ENCODE assay signal across 15 cellular contexts in the genomic region with DNA sequence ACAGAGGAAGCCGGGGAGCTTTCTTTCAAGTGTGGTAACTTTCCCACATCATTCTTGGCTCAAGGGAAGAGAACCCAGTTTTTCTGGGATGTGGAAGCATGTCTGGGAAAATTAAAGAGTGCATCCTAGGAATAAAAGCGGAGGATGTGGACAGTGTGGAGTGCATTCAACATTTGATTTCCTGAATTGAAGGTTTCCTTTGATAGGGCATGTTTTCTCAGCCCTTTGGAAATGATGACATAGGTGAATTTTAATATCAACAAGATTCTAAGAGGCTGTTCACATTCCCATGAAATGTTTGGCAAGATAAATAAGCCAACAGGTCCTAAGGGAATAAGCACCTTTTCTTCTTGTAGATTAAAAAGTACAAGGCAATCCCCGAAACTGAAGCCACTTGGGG.
DNase-seq lines count a peak whose midpoint lies in the region; ATAC-seq and TF ChIP-seq lines count a peak whose summit lies in the region.
"Had no signal": no experiment of that assay in that cellular context is flagged by ENCODE, and none has a peak within 500 bp of the region (broad histone marks: within the 10 kb centered on the region; RNA-seq: fewer than 3 reads in every experiment).

No MANE protein-coding gene starts in this region.

- H3K36me3 Mint-ChIP-seq in stimulated activated effector memory CD8-positive, alpha-beta T cell treated with anti-CD3 and anti-CD28 coated beads, Interleukin-12 subunit alpha, Interleukin-12 subunit beta, amount 100 ng/mL, for 72 hours: no peaks in the 10 kb centered on the region

- H3K9me3 ChIP-seq in breast epithelium (no peaks in the 10 kb centered on the region), mammary epithelial cell (replicated peaks; ENCODE audit: insufficient read depth, low read length) (no peaks in the 10 kb centered on the region), PC-9 (ENCODE audit: insufficient read depth, low read depth) (no peaks in the 10 kb centered on the region), esophagus muscularis mucosa (no peaks in the 10 kb centered on the region), gastrocnemius medialis (no peaks in the 10 kb centered on the region)

- WGBS in mammary epithelial cell (ENCODE audit: low coverage, missing lambda C conversion rate): 67% methylated on average over 3 of the region's 3 CpGs
- 86% methylated on average over 3 of the region's 3 CpGs for WGBS in esophagus muscularis mucosa

- DNase-seq in breast epithelium (ENCODE audit: low spot score in 2 of 2) (no peak), mammary epithelial cell (no peak), PC-9 (no peak), esophagus muscularis mucosa (ENCODE audit: extremely low spot score) (peak; percentile 19), gastrocnemius medialis (no peak)
- no peak for DNase-seq in stimulated activated CD4-positive, alpha-beta T cell treated with anti-CD3 and anti-CD28 coated beads, Interleukin-2, amount 100 ng/mL, for 48 hours
- no peak for DNase-seq in stimulated activated effector memory CD8-positive, alpha-beta T cell treated with anti-CD3 and anti-CD28 coated beads, Interleukin-12 subunit alpha, Interleukin-12 subunit beta, amount 100 ng/mL, for 72 hours (ENCODE audit: low spot score in 2 of 2)
- DNase-seq: C1 segment of cervical spinal cord; Calu3; CD4-positive, alpha-beta T cell; DMS 273 treated with DMSO at 0.1 percent for 48 hours; EL; GM23248 had no signal

- no peaks in the 10 kb centered on the region for H3K27me3 ChIP-seq in breast epithelium
- H3K27me3 ChIP-seq in mammary epithelial cell (ENCODE audit: insufficient read depth, low read length): no peaks in the 10 kb centered on the region
- H3K27me3 ChIP-seq in PC-9 (ENCODE audit: insufficient read depth, low read depth): no peaks in the 10 kb centered on the region
- no peaks in the 10 kb centered on the region for H3K27me3 ChIP-seq in esophagus muscularis mucosa
- no peaks in the 10 kb centered on the region for H3K27me3 ChIP-seq in gastrocnemius medialis

- H3K4me1 Mint-ChIP-seq in stimulated activated effector memory CD8-positive, alpha-beta T cell treated with anti-CD3 and anti-CD28 coated beads, Interleukin-12 subunit alpha, Interleukin-12 subunit beta, amount 100 ng/mL, for 72 hours: no peaks in the 10 kb centered on the region
- H3K4me1 Mint-ChIP-seq: B cell had no signal

- POLR2A ChIA-PET in PC-9 (lab: Charles Lee; ENCODE audit: unreplicated experiment): interaction anchor here (0.6 kb wide), 1 partner anchor 370 kb away, joined by 3 read pairs; no protein-coding TSS in a partner anchor

- no peak overlapping the region for H2AFZ ChIP-seq in mammary epithelial cell (ENCODE audit: low read depth, low read length)
- H2AFZ ChIP-seq in PC-9: no peak overlapping the region
- H2AFZ ChIP-seq: GM23248 had no signal

- H3K79me2 ChIP-seq in mammary epithelial cell (ENCODE audit: insufficient read depth, low read length) (no peaks in the 10 kb centered on the region), PC-9 (ENCODE audit: low read depth) (no peaks in the 10 kb centered on the region)

- no peak overlapping the region for H3K4me3 Mint-ChIP-seq in stimulated activated effector memory CD8-positive, alpha-beta T cell treated with anti-CD3 and anti-CD28 coated beads, Interleukin-12 subunit alpha, Interleukin-12 subunit beta, amount 100 ng/mL, for 72 hours
- H3K4me3 Mint-ChIP-seq: B cell; CD4-positive, alpha-beta T cell had no signal

- no peak for TF ChIP-seq EP300 in esophagus muscularis mucosa (IDR thresholded peaks at IDR 0.05)

- H4K20me1 ChIP-seq in mammary epithelial cell (ENCODE audit: insufficient read depth, low read length) (no peaks in the 10 kb centered on the region), PC-9 (ENCODE audit: insufficient read depth) (no peaks in the 10 kb centered on the region)

- CTCF ChIA-PET in mammary epithelial cell (lab: Charles Lee; ENCODE audit: low non-redundant PET) (no interaction called here), PC-9 (lab: Charles Lee) (no interaction called here)

- intact Hi-C loops in breast epithelium (cut with DNase I; ENCODE audit: low total_unique reads) (no loop called here), mammary epithelial cell (cut with micrococcal nuclease) (no loop called here), PC-9 (cut with micrococcal nuclease; ENCODE audit: unreplicated experiment) (loop anchor here (10.0 kb wide), 2 partner anchors 124 to 354 kb away; a partner anchor contains a TSS), esophagus muscularis mucosa (cut with DNase I) (loop anchor here (10.0 kb wide), 1 partner anchor 164 kb away; no protein-coding TSS in a partner anchor), gastrocnemius medialis (cut with DNase I; ENCODE audit: low total_unique reads) (loop anchor here (10.0 kb wide), 2 partner anchors 1096 to 1226 kb away; no protein-coding TSS in a partner anchor)

- no peak overlapping the region for H3K4me3 ChIP-seq in breast epithelium
- no peak overlapping the region for H3K4me3 ChIP-seq in mammary epithelial cell (replicated peaks in 1 of 3; ENCODE audit: insufficient read depth in 1 of 3, low read depth in 2 of 3, low read length in 3 of 3)
- H3K4me3 ChIP-seq in PC-9: no peak overlapping the region
- H3K4me3 ChIP-seq in esophagus muscularis mucosa: no peak overlapping the region
- no peak overlapping the region for H3K4me3 ChIP-seq in gastrocnemius medialis
- H3K4me3 ChIP-seq: GM23248 had no signal

- peaks cover 20% of the 10 kb centered on the region; the same call in 1 of the 2 replicates for H3F3A ChIP-seq in PC-9 (ENCODE audit: insufficient read depth, low read depth)

- peak overlapping the region; percentile 23 to 55 for H3K27ac ChIP-seq in breast epithelium
- no peak overlapping the region for H3K27ac ChIP-seq in mammary epithelial cell (ENCODE audit: insufficient read depth, low read depth, low read length)
- H3K27ac ChIP-seq in PC-9: peak overlapping the region; percentile 14; the same call in 1 of the 2 replicates
- H3K27ac ChIP-seq in esophagus muscularis mucosa (replicated peaks in 1 of 4): no peak overlapping the region
- H3K27ac ChIP-seq in gastrocnemius medialis: peak overlapping the region; percentile 40 to 97 (median 91)
- H3K27ac ChIP-seq: GM23248 had no signal

- in situ Hi-C loops in mammary epithelial cell (cut with MboI; ENCODE audit: low sequenced_read_pairs in 2 of 2) (no loop called here), gastrocnemius medialis (cut with MboI; ENCODE audit: low sequenced_read_pairs in 4 of 4) (loop anchor here in 2 of 4 donors (10.0 to 25.0 kb wide), 2 partner anchors 64 to 1224 kb away; a partner anchor contains a TSS)

- TF ChIP-seq POLR2A in breast epithelium (IDR thresholded peaks at IDR 0.05) (no peak), esophagus muscularis mucosa (IDR thresholded peaks at IDR 0.05; ENCODE audit: low read depth) (no peak), gastrocnemius medialis (IDR thresholded peaks at IDR 0.05) (no peak)

- no peaks in the 10 kb centered on the region for H3K9me3 Mint-ChIP-seq in stimulated activated effector memory CD8-positive, alpha-beta T cell treated with anti-CD3 and anti-CD28 coated beads, Interleukin-12 subunit alpha, Interleukin-12 subunit beta, amount 100 ng/mL, for 72 hours
- H3K9me3 Mint-ChIP-seq: CD4-positive, alpha-beta T cell had no signal

- H3K9ac ChIP-seq in mammary epithelial cell (ENCODE audit: insufficient read depth, low read length): no peak overlapping the region
- H3K9ac ChIP-seq: GM23248 had no signal

- BruUV-seq in mammary epithelial cell (replicated peaks; lab: Mats Ljungman, UMichigan) (no TSS peak), PC-9 (replicated peaks; lab: Mats Ljungman, UMichigan) (no TSS peak)

- H3K27ac Mint-ChIP-seq in stimulated activated effector memory CD8-positive, alpha-beta T cell treated with anti-CD3 and anti-CD28 coated beads, Interleukin-12 subunit alpha, Interleukin-12 subunit beta, amount 100 ng/mL, for 72 hours: no peak overlapping the region
- H3K27ac Mint-ChIP-seq: B cell; CD4-positive, alpha-beta T cell had no signal

- H3K9me2 ChIP-seq in PC-9 (ENCODE audit: insufficient read depth): no peaks in the 10 kb centered on the region

- dilution Hi-C loops in mammary epithelial cell (cut with HindIII; ENCODE audit: low sequenced_read_pairs): loop anchor here (25.0 kb wide), 1 partner anchor 99 kb away; no protein-coding TSS in a partner anchor

- H3K36me3 ChIP-seq in breast epithelium (no peaks in the 10 kb centered on the region), mammary epithelial cell (ENCODE audit: insufficient read depth, low read length) (no peaks in the 10 kb centered on the region), PC-9 (ENCODE audit: low read depth) (no peaks in the 10 kb centered on the region), esophagus muscularis mucosa (peaks cover 0 to 45% (median 27%) of the 10 kb centered on the region in 4 donors), gastrocnemius medialis (peaks cover 0 to 27% of the 10 kb centered on the region in 2 donors)

- TF ChIP-seq CTCF in breast epithelium (IDR thresholded peaks at IDR 0.05): no peak
- no peak for TF ChIP-seq CTCF in mammary epithelial cell (conservative IDR thresholded peaks at IDR 0.05 in 1 of 2, IDR thresholded peaks at IDR 0.05 in 1 of 2; ENCODE audit: extremely low read depth in 1 of 2, insufficient read depth in 1 of 2, low read depth in 1 of 2, low read length in 2 of 2)
- TF ChIP-seq CTCF in PC-9 (conservative IDR thresholded peaks at IDR 0.05): no peak
- TF ChIP-seq CTCF in esophagus muscularis mucosa (IDR thresholded peaks at IDR 0.05): no peak
- no peak for TF ChIP-seq CTCF in gastrocnemius medialis (IDR thresholded peaks at IDR 0.05 in 4 of 5, conservative IDR thresholded peaks at IDR 0.05 in 1 of 5)

- no peak for ATAC-seq in gastrocnemius medialis
- ATAC-seq in stimulated activated effector memory CD8-positive, alpha-beta T cell treated with anti-CD3 and anti-CD28 coated beads, Interleukin-12 subunit alpha, Interleukin-12 subunit beta, amount 100 ng/mL, for 72 hours: no peak
- ATAC-seq: HCT116 had no signal

- H3K4me2 ChIP-seq in mammary epithelial cell (ENCODE audit: insufficient read depth, low read depth, low read length) (no peak overlapping the region), PC-9 (0 out of 2 replicates have a peak overlapping the region, but pooled peaks have one; percentile 8)

- peaks cover 0 to 14% of the 10 kb centered on the region in 2 donors for H3K4me1 ChIP-seq in breast epithelium
- H3K4me1 ChIP-seq in mammary epithelial cell (ENCODE audit: insufficient read depth, low read length): no peaks in the 10 kb centered on the region
- peaks cover 39% of the 10 kb centered on the region for H3K4me1 ChIP-seq in PC-9 (replicated peaks; ENCODE audit: insufficient read depth)
- peaks cover 25 to 29% (median 26%) of the 10 kb centered on the region in 4 donors for H3K4me1 ChIP-seq in esophagus muscularis mucosa
- peaks cover 36 to 45% of the 10 kb centered on the region in 2 donors for H3K4me1 ChIP-seq in gastrocnemius medialis

Comparison
In these comparisons a context has a peak if more than half of its experiments do, and no peak if none do; other contexts are left out.
1. H3K27ac ChIP-seq: peak in breast epithelium (2 of 2), PC-9 (single experiment) and gastrocnemius medialis (4 of 4); none in mammary epithelial cell (single experiment) and esophagus muscularis mucosa (0 of 4).
2. intact Hi-C loops: an anchor here in PC-9 (10.0 kb wide), esophagus muscularis mucosa (10.0 kb wide) and gastrocnemius medialis (10.0 kb wide); none called in breast epithelium and mammary epithelial cell.